In genomic region chr12:24389394-24389793, GRCh38 we compare ENCODE assay signal across 32 cellular contexts.
DNase-seq lines count a peak whose midpoint lies in the region; ATAC-seq, FAIRE-seq and TF ChIP-seq lines count a peak whose summit lies in the region.
"Had no signal": no experiment of that assay in that cellular context is flagged by ENCODE, and none has a peak within 500 bp of the region (broad histone marks: within the 10 kb centered on the region; RNA-seq: fewer than 3 reads in every experiment).

No MANE protein-coding gene starts in this region.

- POLR2A ChIA-PET in SK-N-SH (lab: Yijun Ruan, JAX) = interaction anchor here (1.1 kb wide), 1 partner anchor 558 kb away, joined by 3 read pairs; no protein-coding TSS in a partner anchor

- no peak for ATAC-seq in SK-N-SH treated with all-trans-retinoic acid at 6 μM for 48 hours
- ATAC-seq: A549; CD8-positive, alpha-beta T cell had no signal

- no peak for TF ChIP-seq EP300 in SK-N-SH (IDR thresholded peaks at IDR 0.05; ENCODE audit: borderline replicate concordance in 1 of 2, low read depth in 1 of 2, low read length in 1 of 2)

- H3K27ac ChIP-seq in SK-N-SH (ENCODE audit: low read depth in 2 of 2, low read length in 1 of 2) (no peak overlapping the region), endodermal cell (ENCODE audit: low read depth, low read length) (no peak overlapping the region)
- H3K27ac ChIP-seq: 22Rv1; A549; BLaER1; BLaER1 treated with 17β-estradiol and CSF1 and Interleukin-3, amounts not matched to agents 10 nM and 100 nM; C4-2B had no signal

- no peaks in the 10 kb centered on the region for H3K27me3 Mint-ChIP-seq in endodermal cell (ENCODE audit: insufficient read depth)
- H3K27me3 Mint-ChIP-seq: B cell; CD4-positive, alpha-beta T cell; CD4-positive, CD25-positive, alpha-beta regulatory T cell; CD8-positive, alpha-beta memory T cell had no signal

- no peak for TF ChIP-seq RAD21 in SK-N-SH (IDR thresholded peaks at IDR 0.05; ENCODE audit: low read length)

- no peak overlapping the region for H2AFZ ChIP-seq in SK-N-SH (ENCODE audit: low read depth)

- H3K4me3 Mint-ChIP-seq in endodermal cell = no peak overlapping the region
- H3K4me3 Mint-ChIP-seq: B cell; CD14-positive monocyte; CD4-positive, alpha-beta memory T cell; CD4-positive, alpha-beta T cell; CD4-positive, CD25-positive, alpha-beta regulatory T cell; CD8-positive, alpha-beta memory T cell; CD8-positive, alpha-beta T cell had no signal

- H3K9ac ChIP-seq in SK-N-SH = no peak overlapping the region
- H3K9ac ChIP-seq in endodermal cell (ENCODE audit: extremely low read depth, low read length, poor library complexity, severe bottlenecking) = no peak overlapping the region
- H3K9ac ChIP-seq: BLaER1; BLaER1 treated with 17β-estradiol and CSF1 and Interleukin-3, amounts not matched to agents 10 nM and 100 nM had no signal

- H3K27me3 ChIP-seq in SK-N-SH (ENCODE audit: insufficient read depth) = no peaks in the 10 kb centered on the region
- no peaks in the 10 kb centered on the region for H3K27me3 ChIP-seq in endodermal cell (ENCODE audit: control insufficient read depth, insufficient read depth, low read length, poor library complexity, severe bottlenecking)
- H3K27me3 ChIP-seq: BE2C; BLaER1; BLaER1 treated with 17β-estradiol and CSF1 and Interleukin-3, amounts not matched to agents 10 nM and 100 nM had no signal

- H4K20me1 ChIP-seq in SK-N-SH (ENCODE audit: insufficient read depth) = no peaks in the 10 kb centered on the region
- H4K20me1 ChIP-seq: BLaER1; BLaER1 treated with 17β-estradiol and CSF1 and Interleukin-3, amounts not matched to agents 10 nM and 100 nM had no signal

- H3F3A ChIP-seq in SK-N-SH (replicated peaks; ENCODE audit: insufficient read depth) = no peaks in the 10 kb centered on the region

- no peak overlapping the region for H3K27ac Mint-ChIP-seq in endodermal cell
- H3K27ac Mint-ChIP-seq: B cell; CD14-positive monocyte; CD4-positive, alpha-beta memory T cell; CD4-positive, alpha-beta T cell; CD4-positive, CD25-positive, alpha-beta regulatory T cell; CD8-positive, alpha-beta memory T cell; CD8-positive, alpha-beta T cell had no signal

- H3K9me3 Mint-ChIP-seq in endodermal cell = peaks cover 36% of the 10 kb centered on the region

- peaks cover 0 to 6% of the 10 kb centered on the region in 2 experiments; a peak in 2 of 4 replicates for H3K4me1 ChIP-seq in SK-N-SH (ENCODE audit: control insufficient read depth in 1 of 2, insufficient read depth in 2 of 2, low read depth in 1 of 2, low read length in 1 of 2)
- H3K4me1 ChIP-seq in endodermal cell (ENCODE audit: control insufficient read depth, insufficient read depth, low read length) = no peaks in the 10 kb centered on the region
- H3K4me1 ChIP-seq: A549; BE2C; BLaER1; BLaER1 treated with 17β-estradiol and CSF1 and Interleukin-3, amounts not matched to agents 10 nM and 100 nM; Caco-2 had no signal

- H3K4me2 ChIP-seq in SK-N-SH = no peak overlapping the region
- H3K4me2 ChIP-seq: A549; BLaER1; BLaER1 treated with 17β-estradiol and CSF1 and Interleukin-3, amounts not matched to agents 10 nM and 100 nM had no signal

- WGBS in SK-N-SH (ENCODE audit: low lambda C conversion rate) = 15% methylated on average over 1 of the region's 1 CpG
- 71 to 86% methylated on average over 1 of the region's 1 CpG for WGBS in endodermal cell (ENCODE audit: insufficient coverage in 1 of 2, insufficient read length in 1 of 2), 2 experiments

- H3K4me3 ChIP-seq in SK-N-SH (ENCODE audit: low read depth in 2 of 2, low read length in 1 of 2) (no peak overlapping the region), endodermal cell (ENCODE audit: low read length) (peak overlapping the region; percentile 12)
- H3K4me3 ChIP-seq: A549; BLaER1; BLaER1 treated with 17β-estradiol and CSF1 and Interleukin-3, amounts not matched to agents 10 nM and 100 nM had no signal

- FAIRE-seq in HTR-8/SVneo (lab: Jason Lieb, UNC) = no peak
- FAIRE-seq: A204.1, A549 had no signal

- H3K79me2 ChIP-seq in SK-N-SH (ENCODE audit: insufficient read depth) = no peaks in the 10 kb centered on the region

- H3K4me1 Mint-ChIP-seq in endodermal cell = peaks cover 2% of the 10 kb centered on the region
- H3K4me1 Mint-ChIP-seq: CD14-positive monocyte; CD4-positive, alpha-beta memory T cell; CD4-positive, CD25-positive, alpha-beta regulatory T cell; CD8-positive, alpha-beta memory T cell had no signal

- no peak for TF ChIP-seq CTCF in SK-N-SH (IDR thresholded peaks at IDR 0.05)
- TF ChIP-seq CTCF in endodermal cell (conservative IDR thresholded peaks at IDR 0.05) = no peak

- no peaks in the 10 kb centered on the region for H3K9me2 ChIP-seq in SK-N-SH

- DNase-seq in SK-N-SH (no peak), endodermal cell (no peak), HTR-8/SVneo (ENCODE audit: insufficient read length, low spot score) (no peak)
- DNase-seq: 8988T; ACHN; AML-193; BE2C; C1 segment of cervical spinal cord; Caco-2; Calu3; CD4-positive, alpha-beta memory T cell; CD4-positive, alpha-beta T cell; CD4-positive, CD25-positive, alpha-beta regulatory T cell; CD8-positive, alpha-beta memory T cell; CD8-positive, alpha-beta T cell; COR-L47; DMS 273 treated with DMSO at 0.1 percent for 48 hours; DMS153; DMS53; DMS79; DMS79 treated with DMSO at 0.1 percent for 48 hours; DND-41; EL had no signal

- peaks cover 26% of the 10 kb centered on the region for H3K36me3 Mint-ChIP-seq in endodermal cell (ENCODE audit: low read depth)
- H3K36me3 Mint-ChIP-seq: CD14-positive monocyte; CD4-positive, alpha-beta memory T cell; CD4-positive, CD25-positive, alpha-beta regulatory T cell; CD8-positive, alpha-beta memory T cell; CD8-positive, alpha-beta T cell had no signal

- H3K9me3 ChIP-seq in SK-N-SH = no peaks in the 10 kb centered on the region
- H3K9me3 ChIP-seq in endodermal cell (ENCODE audit: control insufficient read depth, low read length) = peaks cover 25% of the 10 kb centered on the region
- H3K9me3 ChIP-seq: A549, BE2C had no signal

- H3K36me3 ChIP-seq in SK-N-SH (replicated peaks in 1 of 2; ENCODE audit: control insufficient read depth in 1 of 2, insufficient read depth in 2 of 2, low read length in 1 of 2) = no peaks in the 10 kb centered on the region
- no peaks in the 10 kb centered on the region for H3K36me3 ChIP-seq in endodermal cell (ENCODE audit: control insufficient read depth, insufficient read depth, low read length)
- H3K36me3 ChIP-seq: BE2C; BLaER1; BLaER1 treated with 17β-estradiol and CSF1 and Interleukin-3, amounts not matched to agents 10 nM and 100 nM had no signal

- CTCF ChIA-PET in SK-N-SH (lab: Yijun Ruan, JAX) = no interaction called here

TF ChIP-seq in SK-N-SH treated with all-trans-retinoic acid at 6 μM for 48 hours, 23 proteins besides CTCF, POLR2A, EP300 and RAD21:
- TF ChIP-seq PATZ1 (CRISPR knock-in tag; IDR thresholded peaks at IDR 0.05; ENCODE audit: borderline replicate concordance) = no peak
- peak; percentile 93 for TF ChIP-seq ZNF8 (CRISPR knock-in tag; IDR thresholded peaks at IDR 0.05)
- TF ChIP-seq SNAI2 (CRISPR knock-in tag; IDR thresholded peaks at IDR 0.05) = no peak

TF ChIP-seq in SK-N-SH, 30 proteins besides CTCF, POLR2A, EP300 and RAD21 (continues in another document):
- TF ChIP-seq, protein P1, sequence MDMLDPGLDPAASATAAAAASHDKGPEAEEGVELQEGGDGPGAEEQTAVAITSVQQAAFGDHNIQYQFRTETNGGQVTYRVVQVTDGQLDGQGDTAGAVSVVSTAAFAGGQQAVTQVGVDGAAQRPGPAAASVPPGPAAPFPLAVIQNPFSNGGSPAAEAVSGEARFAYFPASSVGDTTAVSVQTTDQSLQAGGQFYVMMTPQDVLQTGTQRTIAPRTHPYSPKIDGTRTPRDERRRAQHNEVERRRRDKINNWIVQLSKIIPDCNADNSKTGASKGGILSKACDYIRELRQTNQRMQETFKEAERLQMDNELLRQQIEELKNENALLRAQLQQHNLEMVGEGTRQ (IDR thresholded peaks at IDR 0.05; ENCODE audit: borderline replicate concordance, low read depth, low read length) = no peak
- TF ChIP-seq TAF1 (IDR thresholded peaks at IDR 0.05; ENCODE audit: borderline replicate concordance, low read depth, low read length) = no peak
- no peak for TF ChIP-seq USF1 (IDR thresholded peaks at IDR 0.05; ENCODE audit: borderline replicate concordance, low read depth)
- TF ChIP-seq, protein P2, sequence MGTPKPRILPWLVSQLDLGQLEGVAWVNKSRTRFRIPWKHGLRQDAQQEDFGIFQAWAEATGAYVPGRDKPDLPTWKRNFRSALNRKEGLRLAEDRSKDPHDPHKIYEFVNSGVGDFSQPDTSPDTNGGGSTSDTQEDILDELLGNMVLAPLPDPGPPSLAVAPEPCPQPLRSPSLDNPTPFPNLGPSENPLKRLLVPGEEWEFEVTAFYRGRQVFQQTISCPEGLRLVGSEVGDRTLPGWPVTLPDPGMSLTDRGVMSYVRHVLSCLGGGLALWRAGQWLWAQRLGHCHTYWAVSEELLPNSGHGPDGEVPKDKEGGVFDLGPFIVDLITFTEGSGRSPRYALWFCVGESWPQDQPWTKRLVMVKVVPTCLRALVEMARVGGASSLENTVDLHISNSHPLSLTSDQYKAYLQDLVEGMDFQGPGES (IDR thresholded peaks at IDR 0.05; ENCODE audit: low read depth, low read length) = no peak
- no peak for TF ChIP-seq ZBTB33 (IDR thresholded peaks at IDR 0.05; ENCODE audit: borderline replicate concordance, low read depth)
- TF ChIP-seq EZH2phosphoT487 (IDR thresholded peaks at IDR 0.05; ENCODE audit: borderline replicate concordance, low read depth) = no peak
- no peak for TF ChIP-seq JUND (IDR thresholded peaks at IDR 0.05)
- no peak for TF ChIP-seq TEAD4 (IDR thresholded peaks at IDR 0.05; ENCODE audit: borderline replicate concordance, insufficient read depth)
